In the genomic region with DNA sequence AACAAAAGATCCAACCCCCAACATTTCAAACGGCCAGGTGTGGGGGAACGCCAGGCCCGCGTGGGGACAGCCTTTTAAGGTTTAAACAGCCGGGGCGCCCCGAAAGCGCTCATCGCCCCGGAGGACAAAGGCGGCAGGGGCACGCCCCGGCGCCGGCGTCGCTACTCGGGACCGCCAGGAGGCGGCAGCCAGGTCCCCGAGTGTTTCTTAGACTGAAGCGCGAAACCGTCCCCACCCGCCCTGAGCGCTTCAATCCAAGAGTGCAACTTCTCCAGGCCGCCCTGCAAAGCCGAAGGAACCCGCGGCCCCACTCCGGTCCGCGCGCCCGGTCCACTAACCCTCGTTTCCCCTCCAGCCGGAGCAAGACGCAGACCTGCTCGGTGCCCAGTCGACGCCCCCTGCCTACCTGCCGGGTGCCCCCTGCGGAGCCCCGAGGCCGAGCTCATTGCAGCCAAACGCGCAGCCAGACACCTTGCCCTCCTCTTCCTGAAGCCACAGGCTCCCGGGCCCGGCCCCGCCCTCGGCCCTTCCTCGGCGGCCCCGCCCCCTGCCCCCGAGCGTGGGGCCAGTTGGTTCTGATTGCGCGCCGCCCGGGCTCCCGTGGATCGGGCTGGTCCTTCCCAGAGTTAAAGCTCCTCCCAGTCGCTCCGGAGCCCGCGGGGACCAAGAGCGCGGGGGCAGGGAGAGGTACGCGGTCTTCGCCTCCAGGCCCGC, we compare ENCODE assay signal across 8 cellular contexts. TPM values are rescaled to one million over a fixed set of nuclear protein-coding genes. Genes with fewer than 3 reads are reported as not detected.
DNase-seq lines count a peak whose midpoint lies in the region; ATAC-seq lines count a peak whose summit lies in the region.

A gene (minus strand): TSS at position 496 of the 714 bp plus-strand sequence. CDS start 50 bp downstream, at position 446.

- H3K79me2 ChIP-seq in mesendoderm (ENCODE audit: control insufficient read depth, insufficient read depth, low read length), result no peaks in the 10 kb centered on the region

- no CpG with 5 or more reads among the region's 72 CpGs for WGBS in mesendoderm (ENCODE audit: extremely low coverage, insufficient coverage, low lambda C conversion rate)

- peak within 1 kb of the TSS; percentile 76 for H3K9ac ChIP-seq in endocrine pancreas (ENCODE audit: control insufficient read depth, insufficient read depth, low read length)
- peak within 1 kb of the TSS; percentile 75 for H3K9ac ChIP-seq in mesendoderm (ENCODE audit: low read length)

- H3K27me3 ChIP-seq in endocrine pancreas (ENCODE audit: control insufficient read depth, insufficient read depth, low read length) (no peaks in the 10 kb centered on the region), mesendoderm (ENCODE audit: insufficient read depth, low read length, poor library complexity) (no peaks in the 10 kb centered on the region)

- H3K4me3 ChIP-seq in endocrine pancreas (ENCODE audit: control insufficient read depth, insufficient read depth, low read length) (peak within 1 kb of the TSS; percentile 79), mesendoderm (ENCODE audit: low read length) (peak within 1 kb of the TSS; percentile 63)

- peak within 1 kb of the TSS; percentile 96 for H3K18ac ChIP-seq in mesendoderm (ENCODE audit: low read length)

- peaks cover 2% of the 10 kb centered on the region for H3K79me1 ChIP-seq in mesendoderm (ENCODE audit: low read length)

- no peak within 1 kb of the TSS for H2AK5ac ChIP-seq in mesendoderm (ENCODE audit: low read length)

- H3K4ac ChIP-seq in mesendoderm (ENCODE audit: low read depth, low read length), result peak within 1 kb of the TSS; percentile 26

- peak within 1 kb of the TSS; percentile 81 for H3K27ac ChIP-seq in mesendoderm (ENCODE audit: low read depth, low read length)

- no peak within 1 kb of the TSS for H2BK15ac ChIP-seq in mesendoderm (replicated peaks; ENCODE audit: low read depth)

- H4K8ac ChIP-seq in mesendoderm (ENCODE audit: low read depth, low read length), result peak within 1 kb of the TSS; percentile 76

- H2BK5ac ChIP-seq in mesendoderm (ENCODE audit: low read length), result no peak within 1 kb of the TSS

- H3K4me2 ChIP-seq in mesendoderm (ENCODE audit: low read length), result peak within 1 kb of the TSS; percentile 46

- no peak within 1 kb of the TSS for H3K23ac ChIP-seq in mesendoderm (ENCODE audit: low read length)

- no peaks in the 10 kb centered on the region for H3K9me3 ChIP-seq in endocrine pancreas (ENCODE audit: control insufficient read depth, low read length)

- peak within 1 kb of the TSS; percentile 91 for H3K56ac ChIP-seq in mesendoderm (ENCODE audit: low read length)

- H3K4me1 ChIP-seq in endocrine pancreas (ENCODE audit: control insufficient read depth, insufficient read depth, low read length) (no peaks in the 10 kb centered on the region), mesendoderm (ENCODE audit: control insufficient read depth, low read depth, low read length) (no peaks in the 10 kb centered on the region)

- ATAC-seq in GM19455 (IDR thresholded peaks at IDR 0.05; ENCODE audit: unreplicated experiment), result peak; percentile 80

- DNase-seq in COLO829 (ENCODE audit: low spot score) (peak; percentile 56), HK-2 (ENCODE audit: unreplicated experiment) (peak; percentile 82), NOMO-1 treated with DMSO at 0.1 percent for 48 hours (lab: John Stamatoyannopoulos, UW; ENCODE audit: unreplicated experiment) (peak; percentile 79), mesendoderm (peak; percentile 86)
- DNase-seq in activated CD8-positive, alpha-beta memory T cell treated with anti-CD3 and anti-CD28 coated beads, Interleukin-2, amount 50 U/mL, for 1 hour (ENCODE audit: extremely low read depth), result peak; percentile 39
- peak; percentile 30 for DNase-seq in stimulated activated CD8-positive, alpha-beta memory T cell treated with anti-CD3 and anti-CD28 coated beads, Interleukin-15, amount 100 ng/mL, for 24 hours (ENCODE audit: low read depth)

- H2BK120ac ChIP-seq in mesendoderm (ENCODE audit: low read depth, low read length), result peak within 1 kb of the TSS; percentile 98

- H3K36me3 ChIP-seq in endocrine pancreas (ENCODE audit: control insufficient read depth, insufficient read depth, low read length) (no peaks in the 10 kb centered on the region), mesendoderm (ENCODE audit: control insufficient read depth, insufficient read depth, low read length) (no peaks in the 10 kb centered on the region)

- no peak within 1 kb of the TSS for H4K5ac ChIP-seq in mesendoderm (ENCODE audit: low read length)

RNA-seq across cellular contexts. Expression of the gene that starts here (rescaled TPM):
- polyA plus RNA-seq in mesendoderm (2013, experiment 1 of 2), result 30.0 TPM
- 31.9 TPM for polyA plus RNA-seq in mesendoderm (2013, experiment 2 of 2)

Comparison
In these comparisons a context has a peak if more than half of its experiments do, and no peak if none do; other contexts are left out.
1. Peak in every context shown above with its lines: DNase-seq, ATAC-seq, H3K4me3 ChIP-seq and H3K27ac ChIP-seq.
2. DNase-seq: peak in every context shown above with its lines; median percentile 86 in mesendoderm; 82 in HK-2; 79 in NOMO-1 treated with DMSO at 0.1 percent for 48 hours; 56 in COLO829; 39 in activated CD8-positive, alpha-beta memory T cell treated with anti-CD3 and anti-CD28 coated beads, Interleukin-2, amount 50 U/mL, for 1 hour; 30 in stimulated activated CD8-positive, alpha-beta memory T cell treated with anti-CD3 and anti-CD28 coated beads, Interleukin-15, amount 100 ng/mL, for 24 hours.